ENCODE assay signal across 8 cellular contexts in the genomic region with DNA sequence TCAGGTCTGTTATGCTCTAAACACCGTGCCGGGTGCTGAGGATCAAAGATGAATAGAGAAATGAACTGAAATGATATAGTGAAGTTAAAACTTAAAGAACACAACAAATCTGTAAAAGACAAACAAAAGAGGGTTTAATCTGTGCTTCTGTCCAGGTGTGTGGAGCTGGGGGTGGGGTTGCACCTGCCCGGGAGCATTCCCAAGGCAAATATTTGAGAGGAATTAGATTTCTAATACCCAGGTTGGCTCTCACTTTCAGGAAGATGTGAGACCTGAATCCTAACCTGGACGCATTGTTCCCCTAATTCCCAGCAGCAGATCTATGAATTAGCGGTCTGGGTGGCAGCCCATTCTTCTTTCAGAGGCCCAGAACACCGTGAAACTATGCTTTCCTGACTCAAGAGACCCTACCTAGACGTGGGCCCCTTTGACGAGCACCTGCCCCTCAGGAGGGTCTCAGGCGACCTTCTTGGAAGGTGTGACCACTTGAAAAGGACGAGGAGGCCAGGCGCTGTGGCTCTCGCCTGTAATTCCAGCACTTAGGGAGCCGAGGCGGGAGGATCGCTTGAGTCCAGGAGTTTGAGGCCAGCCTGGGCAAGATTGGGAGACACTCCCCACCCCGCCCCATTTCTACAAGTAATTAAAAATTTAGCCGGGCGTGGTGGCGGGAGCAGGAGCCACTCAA. TPM values are rescaled to one million over a fixed set of nuclear protein-coding genes. Genes with fewer than 3 reads are reported as not detected.
DNase-seq lines count a peak whose midpoint lies in the region; ATAC-seq, FAIRE-seq and TF ChIP-seq lines count a peak whose summit lies in the region.

No MANE protein-coding gene starts in this region.

- ATAC-seq in left ventricle myocardium superior (no peak), lower lobe of right lung (peak in 1 of 2 donors; percentile 1), GM18502 (IDR thresholded peaks at IDR 0.05; ENCODE audit: poor library complexity, unreplicated experiment) (no peak)

- H3K27me3 Mint-ChIP-seq in astrocyte (ENCODE audit: low read depth, unreplicated experiment) = no peaks in the 10 kb centered on the region

- H3K36me3 ChIP-seq in cardiac muscle cell (no peaks in the 10 kb centered on the region), astrocyte (ENCODE audit: insufficient read depth, low read length) (no peaks in the 10 kb centered on the region), lower lobe of right lung (no peaks in the 10 kb centered on the region), uterus (no peaks in the 10 kb centered on the region)

- no peaks in the 10 kb centered on the region for H3K36me3 Mint-ChIP-seq in astrocyte (ENCODE audit: low read depth, unreplicated experiment)

- H3K27ac Mint-ChIP-seq in astrocyte (ENCODE audit: unreplicated experiment) = peak overlapping the region; percentile 87

- H3K4me3 ChIP-seq in cardiac muscle cell (peak overlapping the region; percentile 80), astrocyte (ENCODE audit: insufficient read depth, low read depth, low read length) (peak overlapping the region; percentile 97), lower lobe of right lung (peak overlapping the region; percentile 80), uterus (peak overlapping the region; percentile 88 to 89)

- H3K27ac ChIP-seq in cardiac muscle cell (peak overlapping the region; percentile 91), astrocyte (ENCODE audit: low read depth, low read length) (no peak overlapping the region), lower lobe of right lung (peak overlapping the region; percentile 94), uterus (peak overlapping the region; percentile 92 to 96)

- H3K9me3 Mint-ChIP-seq in astrocyte (ENCODE audit: unreplicated experiment) = no peaks in the 10 kb centered on the region

- peak in 1 of 2 donors; percentile 5 for DNase-seq in cardiac muscle cell (ENCODE audit: low read depth in 1 of 2, low spot score in 1 of 2)
- DNase-seq in left ventricle myocardium superior = no peak
- DNase-seq in astrocyte (ENCODE audit: low read depth) = no peak
- DNase-seq in lower lobe of right lung = peak; percentile 76
- DNase-seq in uterus = no peak
- no peak for DNase-seq in GM19240 (ENCODE audit: insufficient read length, low spot score)
- no peak for DNase-seq in NCI-H1048 (lab: John Stamatoyannopoulos, UW)

- TF ChIP-seq CTCF in cardiac muscle cell (IDR thresholded peaks at IDR 0.05; ENCODE audit: low read depth, low read length) = no peak
- no peak for TF ChIP-seq CTCF in astrocyte (IDR thresholded peaks at IDR 0.05; ENCODE audit: insufficient read depth, low read depth, low read length)
- TF ChIP-seq CTCF in lower lobe of right lung (IDR thresholded peaks at IDR 0.05) = no peak
- TF ChIP-seq CTCF in uterus (IDR thresholded peaks at IDR 0.05) = no peak

- H3K4me1 ChIP-seq in cardiac muscle cell (ENCODE audit: low read depth) (peaks cover 7% of the 10 kb centered on the region), astrocyte (ENCODE audit: insufficient read depth, low read length) (peaks cover 16% of the 10 kb centered on the region), lower lobe of right lung (peaks cover 34% of the 10 kb centered on the region), uterus (peaks cover 0 to 6% of the 10 kb centered on the region in 2 donors)

- TF ChIP-seq POLR2A in uterus (IDR thresholded peaks at IDR 0.05) = no peak

- peak overlapping the region; percentile 96 for H2AFZ ChIP-seq in astrocyte (ENCODE audit: low read depth, low read length)

- H3K9me3 ChIP-seq in cardiac muscle cell (ENCODE audit: low read depth) (no peaks in the 10 kb centered on the region), astrocyte (ENCODE audit: insufficient read depth, low read depth, low read length) (no peaks in the 10 kb centered on the region), lower lobe of right lung (no peaks in the 10 kb centered on the region), uterus (no peaks in the 10 kb centered on the region)

- intact Hi-C loops in left ventricle myocardium superior (cut with micrococcal nuclease) (no loop called here), lower lobe of right lung (cut with DNase I) (no loop called here), uterus (cut with DNase I; ENCODE audit: low total_unique reads) (no loop called here)

- peak overlapping the region; percentile 94 for H3K4me3 Mint-ChIP-seq in astrocyte (ENCODE audit: unreplicated experiment)

- peak overlapping the region; percentile 98 for H3K4me2 ChIP-seq in astrocyte (ENCODE audit: low read length)

- peaks cover 6% of the 10 kb centered on the region for H3K79me2 ChIP-seq in astrocyte (ENCODE audit: insufficient read depth, low read length)

- FAIRE-seq in astrocyte (lab: Jason Lieb, UNC) = no peak

- H3K9ac ChIP-seq in astrocyte (ENCODE audit: low read length) = peak overlapping the region; percentile 96

- no peaks in the 10 kb centered on the region for H4K20me1 ChIP-seq in astrocyte (ENCODE audit: insufficient read depth, low read length)

- H3K27me3 ChIP-seq in cardiac muscle cell (no peaks in the 10 kb centered on the region), astrocyte (ENCODE audit: insufficient read depth, low read length) (no peaks in the 10 kb centered on the region), lower lobe of right lung (ENCODE audit: low read depth) (no peaks in the 10 kb centered on the region), uterus (no peaks in the 10 kb centered on the region)

- H3K4me1 Mint-ChIP-seq in astrocyte (ENCODE audit: low read depth, unreplicated experiment) = peaks cover 3% of the 10 kb centered on the region

RNA-seq across cellular contexts. Expression of a gene that starts 0.7 kb away (rescaled TPM):
- total RNA-seq in cardiac muscle cell (40.0 and 43.6 TPM in 2 replicates), left ventricle myocardium superior (24.9 TPM), astrocyte (14.1 and 16.1 TPM in 2 replicates), lower lobe of right lung (24.6 TPM), uterus (10 to 100 TPM in 2 of 4 donors, 1 to 10 TPM in 2; 5.1 to 39.6 (median 16.4) TPM)
- 75.5 and 89.2 TPM in 2 replicates for polyA plus RNA-seq in cardiac muscle cell

RNA-seq across cellular contexts. Expression of a gene that starts 7.4 kb away (rescaled TPM):
- 3.5 and 9.5 TPM in 2 replicates for total RNA-seq in cardiac muscle cell
- polyA plus RNA-seq in cardiac muscle cell = 6.0 and 7.9 TPM in 2 replicates
- 2.2 TPM for total RNA-seq in left ventricle myocardium superior
- 2.1 and 2.8 TPM in 2 replicates for total RNA-seq in astrocyte
- 7.7 TPM for total RNA-seq in lower lobe of right lung
- 1 to 10 TPM in 2 of 4 donors, under 1 TPM in 2; 0.29 to 3.4 (median 0.95) TPM for total RNA-seq in uterus

RNA-seq across cellular contexts. Expression of a gene that starts 22.2 kb away (rescaled TPM):
- 1.1 and 3.0 TPM in 2 replicates for total RNA-seq in cardiac muscle cell
- polyA plus RNA-seq in cardiac muscle cell = 0.17 and 0.73 TPM in 2 replicates
- 17.8 TPM for total RNA-seq in left ventricle myocardium superior
- 0.23 TPM in 1 of 2 replicates, not detected in the other for total RNA-seq in astrocyte
- total RNA-seq in lower lobe of right lung = 30.3 TPM
- total RNA-seq in uterus = 10 to 100 TPM in 1 of 4 donors, 1 to 10 TPM in 3; 1.0 to 35.5 (median 4.8) TPM

RNA-seq across cellular contexts. Expression of a gene that starts 38.7 kb away (rescaled TPM):
- 49.9 and 62.5 TPM in 2 replicates for total RNA-seq in cardiac muscle cell
- polyA plus RNA-seq in cardiac muscle cell = 48.2 and 62.0 TPM in 2 replicates
- 12.1 TPM for total RNA-seq in left ventricle myocardium superior
- 33.7 and 35.4 TPM in 2 replicates for total RNA-seq in astrocyte
- 25.3 TPM for total RNA-seq in lower lobe of right lung
- 10 to 100 TPM; 13.6 to 54.0 (median 40.0) TPM for total RNA-seq in uterus

RNA-seq across cellular contexts. Expression of a gene that starts 39.9 kb away (rescaled TPM):
- total RNA-seq in cardiac muscle cell (7.4 and 15.6 TPM in 2 replicates), left ventricle myocardium superior (16.2 TPM), astrocyte (14.3 and 14.7 TPM in 2 replicates), lower lobe of right lung (57.8 TPM), uterus (10 to 100 TPM in 3 of 4 donors, 1 to 10 TPM in 1; 8.2 to 83.0 (median 20.0) TPM)
- polyA plus RNA-seq in cardiac muscle cell = 17.1 and 23.0 TPM in 2 replicates
